17 cellular contexts compared by ENCODE assay signal in the genomic region with DNA sequence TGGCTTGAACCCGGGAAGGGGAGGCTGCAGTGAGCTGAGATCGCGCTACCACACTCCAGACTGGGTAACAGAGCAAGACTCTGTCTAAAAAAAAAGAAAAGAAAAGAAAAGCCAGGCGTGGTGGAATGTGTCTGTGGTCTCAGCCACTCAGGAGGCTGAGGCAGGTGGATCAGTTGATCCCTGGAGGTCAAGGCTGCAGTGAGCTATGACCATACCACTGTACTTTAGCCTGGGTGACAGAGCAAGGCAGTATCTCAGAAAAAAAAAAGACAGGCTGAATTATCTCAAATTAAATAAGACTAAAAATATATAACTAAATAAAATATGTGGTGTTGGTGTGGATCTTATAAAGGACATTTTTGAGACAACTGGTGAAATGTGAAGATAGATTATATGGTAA. TPM values are rescaled to one million over a fixed set of nuclear protein-coding genes. Genes with fewer than 3 reads are reported as not detected.
A peak's percentile ranks its signal among the peaks of the same experiment; 100 is the strongest.
DNase-seq lines count a peak whose midpoint lies in the region; ATAC-seq and TF ChIP-seq lines count a peak whose summit lies in the region.
"Had no signal": no experiment of that assay in that cellular context is flagged by ENCODE, and none has a peak within 500 bp of the region (broad histone marks: within the 10 kb centered on the region; RNA-seq: fewer than 3 reads in every experiment).

No MANE protein-coding gene starts in this region.

- peak overlapping the region; percentile 81 to 93 for H3K27ac Mint-ChIP-seq in activated naive CD4-positive, alpha-beta T cell treated with anti-CD3 and anti-CD28 coated beads, Interleukin-2, amount 50 U/mL, for 72 hours
- H3K27ac Mint-ChIP-seq in IgD-negative memory B cell = peak overlapping the region in 2 of 3 donors; percentile 46 to 72
- H3K27ac Mint-ChIP-seq: CD8-positive, alpha-beta T cell had no signal

- no peak for TF ChIP-seq CTCF in psoas muscle (IDR thresholded peaks at IDR 0.05)

- no peaks in the 10 kb centered on the region for H3K9me3 Mint-ChIP-seq in activated naive CD4-positive, alpha-beta T cell treated with anti-CD3 and anti-CD28 coated beads, Interleukin-2, amount 50 U/mL, for 72 hours
- no peaks in the 10 kb centered on the region for H3K9me3 Mint-ChIP-seq in IgD-negative memory B cell
- H3K9me3 Mint-ChIP-seq: CD8-positive, alpha-beta T cell had no signal

- WGBS in psoas muscle, 3 donors = 92 to 95% (median 94%) methylated on average over 4 of the region's 4 CpGs

- H3K9me3 ChIP-seq in psoas muscle = no peaks in the 10 kb centered on the region
- H3K9me3 ChIP-seq: A549, SJCRH30 had no signal

- H3K27me3 Mint-ChIP-seq in IgD-negative memory B cell = no peaks in the 10 kb centered on the region

- peak overlapping the region; percentile 84 for H3K27ac ChIP-seq in psoas muscle
- H3K27ac ChIP-seq: A549, SJCRH30 had no signal

- H3K27me3 ChIP-seq in psoas muscle (ENCODE audit: insufficient read depth in 3 of 3, low read length in 2 of 3) = no peaks in the 10 kb centered on the region
- H3K27me3 ChIP-seq: BLaER1 treated with 17β-estradiol and CSF1 and Interleukin-3, amounts not matched to agents 10 nM and 100 nM; SJCRH30 had no signal

- H3K36me3 ChIP-seq in psoas muscle (ENCODE audit: insufficient read depth in 1 of 2, low read depth in 1 of 2) = peaks cover 0 to 16% of the 10 kb centered on the region in 2 donors

- ATAC-seq in activated naive CD4-positive, alpha-beta T cell treated with anti-CD3 and anti-CD28 coated beads, Interleukin-2, amount 50 U/mL, for 72 hours = no peak
- ATAC-seq in psoas muscle (no peak), GM18870 (IDR thresholded peaks at IDR 0.05; ENCODE audit: unreplicated experiment) (no peak)
- ATAC-seq: A549; CD8-positive, alpha-beta T cell had no signal

- H3K4me3 ChIP-seq in psoas muscle = no peak overlapping the region
- H3K4me3 ChIP-seq: A549; BLaER1 treated with 17β-estradiol and CSF1 and Interleukin-3, amounts not matched to agents 10 nM and 100 nM; SJCRH30 had no signal

- peaks cover 4 to 11% (median 7%) of the 10 kb centered on the region in 3 donors for H3K4me1 Mint-ChIP-seq in IgD-negative memory B cell

- no peak overlapping the region for H3K4me3 Mint-ChIP-seq in IgD-negative memory B cell
- H3K4me3 Mint-ChIP-seq: CD8-positive, alpha-beta T cell had no signal

- DNase-seq in activated naive CD4-positive, alpha-beta T cell treated with anti-CD3 and anti-CD28 coated beads, Interleukin-2, amount 50 U/mL, for 72 hours (ENCODE audit: low spot score in 2 of 2) = no peak
- no peak for DNase-seq in activated naive CD4-positive, alpha-beta T cell treated with anti-CD3 and anti-CD28 coated beads, Interleukin-2, amount 50 U/mL, for 16 hours
- DNase-seq in kidney tubule cell (ENCODE audit: low spot score) (peak; percentile 27), psoas muscle (no peak), HuH-7.5 (ENCODE audit: low spot score) (no peak), 8988T (no peak)
- DNase-seq: CD8-positive, alpha-beta T cell; DMS79; NCI-H1417 treated with DMSO at 0.1 percent for 48 hours; NCI-H187 treated with DMSO at 0.1 percent for 48 hours; NCI-H2227 treated with DMSO at 0.1 percent for 48 hours; NCI-H524 treated with DMSO at 0.1 percent for 48 hours; SJCRH30 had no signal

- intact Hi-C loops in psoas muscle (cut with DNase I) = no loop called here

- peaks cover 5 to 9% of the 10 kb centered on the region in 2 donors for H3K36me3 Mint-ChIP-seq in activated naive CD4-positive, alpha-beta T cell treated with anti-CD3 and anti-CD28 coated beads, Interleukin-2, amount 50 U/mL, for 72 hours
- no peaks in the 10 kb centered on the region for H3K36me3 Mint-ChIP-seq in IgD-negative memory B cell

- H3K4me1 ChIP-seq in psoas muscle = peaks cover 6% of the 10 kb centered on the region
- H3K4me1 ChIP-seq: A549; BLaER1 treated with 17β-estradiol and CSF1 and Interleukin-3, amounts not matched to agents 10 nM and 100 nM; SJCRH30 had no signal

RNA-seq across cellular contexts. Expression of a gene that starts 20.6 kb away (rescaled TPM):
- total RNA-seq in activated naive CD4-positive, alpha-beta T cell treated with anti-CD3 and anti-CD28 coated beads, Interleukin-2, amount 50 U/mL, for 72 hours = 100 to 1,000 TPM in 1 of 2 donors, 10 to 100 TPM in 1; 98.9 to 138 TPM
- polyA plus RNA-seq in IgD-negative memory B cell (106 TPM), psoas muscle (10 to 100 TPM; 10.7 to 38.8 (median 18.2) TPM)
- 10 to 100 TPM; 29.2 to 54.3 (median 35.7) TPM for total RNA-seq in psoas muscle

RNA-seq across cellular contexts. Expression of a gene that starts 41.9 kb away (rescaled TPM):
- total RNA-seq in activated naive CD4-positive, alpha-beta T cell treated with anti-CD3 and anti-CD28 coated beads, Interleukin-2, amount 50 U/mL, for 72 hours = 10 to 100 TPM; 62.2 to 84.4 TPM
- polyA plus RNA-seq in IgD-negative memory B cell (33.5 TPM), psoas muscle (10 to 100 TPM; 40.6 to 57.2 (median 48.8) TPM)
- total RNA-seq in psoas muscle = 10 to 100 TPM; 43.3 to 62.3 (median 52.3) TPM
